In the genomic region with DNA sequence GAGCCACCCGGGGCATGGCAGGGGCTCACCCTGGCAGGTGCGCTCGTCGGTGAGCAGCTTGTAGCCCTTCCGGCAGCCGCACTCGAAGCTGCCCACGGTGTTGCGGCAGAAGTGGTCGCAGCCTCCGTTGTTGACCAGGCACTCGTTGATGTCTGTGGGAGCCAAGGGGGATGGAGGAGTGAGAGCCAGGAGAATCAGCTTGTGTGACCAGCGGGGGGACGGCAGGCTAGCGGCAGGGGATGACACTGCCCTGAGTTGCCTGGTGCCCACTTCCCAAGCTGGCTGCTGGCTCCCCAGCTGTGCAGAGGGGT, we compare ENCODE assay signal across 9 cellular contexts.
"Had no signal": no experiment of that assay in that cellular context is flagged by ENCODE, and none has a peak within 500 bp of the region (broad histone marks: within the 10 kb centered on the region; RNA-seq: fewer than 3 reads in every experiment).

No MANE protein-coding gene starts in this region.

- FAIRE-seq: colon had no signal

- ATAC-seq: gastroesophageal sphincter had no signal

- H3K4me3 ChIP-seq: adrenal gland, body of pancreas, esophagus squamous epithelium, gastroesophageal sphincter had no signal

- H3K27me3 ChIP-seq: adrenal gland, body of pancreas had no signal

- H3K27ac ChIP-seq: adrenal gland, body of pancreas, esophagus squamous epithelium, gastroesophageal sphincter had no signal

- H3K36me3 ChIP-seq: adrenal gland, esophagus squamous epithelium had no signal

- H3K9me3 ChIP-seq: adrenal gland, body of pancreas, esophagus squamous epithelium, gastroesophageal sphincter had no signal

- DNase-seq: aorta, cortex of kidney, esophagus squamous epithelium, foreskin melanocyte, T1000 had no signal
